ENCODE assay signal across 10 cellular contexts in genomic region chr11:64870893-64871849, GRCh38. TPM values are rescaled to one million over a fixed set of nuclear protein-coding genes. Genes with fewer than 3 reads are reported as not detected.
A peak's percentile ranks its signal among the peaks of the same experiment; 100 is the strongest.
DNase-seq lines count a peak whose midpoint lies in the region; ATAC-seq and TF ChIP-seq lines count a peak whose summit lies in the region.
"Had no signal": no experiment of that assay in that cellular context is flagged by ENCODE, and none has a peak within 500 bp of the region (broad histone marks: within the 10 kb centered on the region; RNA-seq: fewer than 3 reads in every experiment).

No MANE protein-coding gene starts in this region.

- H3K4ac ChIP-seq in trophoblast cell (ENCODE audit: low read depth, low read length), result no peak overlapping the region

- H3K4me2 ChIP-seq in trophoblast cell (ENCODE audit: low read length), result peak overlapping the region; percentile 23

- TF ChIP-seq POLR2A in esophagus squamous epithelium (IDR thresholded peaks at IDR 0.05) (no peak), ovary (IDR thresholded peaks at IDR 0.05) (no peak)

- no peak overlapping the region for H2BK12ac ChIP-seq in trophoblast cell (ENCODE audit: low read length)

- no peak overlapping the region for H3K9ac ChIP-seq in trophoblast cell (ENCODE audit: low read length)

- peaks cover 18% of the 10 kb centered on the region for H3K79me1 ChIP-seq in trophoblast cell (ENCODE audit: low read length)

- H3K4me3 Mint-ChIP-seq in T-helper 17 cell, result peak overlapping the region; percentile 86

- no peak overlapping the region for H4K91ac ChIP-seq in trophoblast cell (ENCODE audit: low read depth, low read length)

- H3K9me3 ChIP-seq in T-helper 17 cell (ENCODE audit: control insufficient read depth, low read length, poor library complexity, severe bottlenecking), result no peaks in the 10 kb centered on the region
- no peaks in the 10 kb centered on the region for H3K9me3 ChIP-seq in esophagus squamous epithelium
- H3K9me3 ChIP-seq in trophoblast cell (ENCODE audit: insufficient read depth, low read depth, low read length), result no peaks in the 10 kb centered on the region
- no peaks in the 10 kb centered on the region for H3K9me3 ChIP-seq in ovary

- H3K27me3 ChIP-seq in esophagus squamous epithelium, result no peaks in the 10 kb centered on the region
- H3K27me3 ChIP-seq in trophoblast cell (ENCODE audit: insufficient read depth, low read length), result no peaks in the 10 kb centered on the region
- H3K27me3 ChIP-seq in ovary, result no peaks in the 10 kb centered on the region

- H3K27ac ChIP-seq in esophagus squamous epithelium (peak overlapping the region; percentile 63 to 92 (median 82)), trophoblast cell (ENCODE audit: low read depth, low read length) (no peak overlapping the region), ovary (peak overlapping the region in 1 of 2 donors; percentile 8)

- DNase-seq in COLO668 (lab: John Stamatoyannopoulos, UW; ENCODE audit: unreplicated experiment) (peak; percentile 55), T-helper 17 cell (no peak), esophagus squamous epithelium (lab: John Stamatoyannopoulos, UW) (no peak), trophoblast cell (peak; percentile 42 to 51), NCI-H1436 treated with DMSO at 0.1 percent for 48 hours (lab: John Stamatoyannopoulos, UW) (no peak), ovary (no peak)
- DNase-seq: NCI-H748 treated with DMSO at 0.1 percent for 48 hours had no signal

- peak overlapping the region; percentile 38 for H3K14ac ChIP-seq in trophoblast cell (ENCODE audit: low read length)

- no peak overlapping the region for H2AK5ac ChIP-seq in trophoblast cell (ENCODE audit: low read length)

- H3K36me3 Mint-ChIP-seq in T-helper 17 cell (ENCODE audit: low read depth), result peaks cover 7% of the 10 kb centered on the region

- 53 to 61% methylated on average over 18 to 20 of the region's 24 CpGs for WGBS in esophagus squamous epithelium, 2 donors
- WGBS in trophoblast cell (ENCODE audit: extremely low coverage, insufficient coverage, insufficient read length), result no CpG with 5 or more reads among the region's 24 CpGs
- WGBS in ovary, 3 donors, result 66 to 79% (median 76%) methylated on average over 24 of the region's 24 CpGs

- H3K27me3 Mint-ChIP-seq in T-helper 17 cell, result no peaks in the 10 kb centered on the region

- TF ChIP-seq CTCF in esophagus squamous epithelium (IDR thresholded peaks at IDR 0.05), result no peak
- no peak for TF ChIP-seq CTCF in ovary (IDR thresholded peaks at IDR 0.05)

- H2BK5ac ChIP-seq in trophoblast cell (ENCODE audit: low read depth, low read length, poor library complexity), result no peak overlapping the region

- intact Hi-C loops in esophagus squamous epithelium (cut with DNase I), result no loop called here
- intact Hi-C loops in ovary (cut with DNase I), result no loop called here

- peaks cover 19% of the 10 kb centered on the region for H3K79me2 ChIP-seq in trophoblast cell (ENCODE audit: control insufficient read depth, insufficient read depth, low read length, poor library complexity)

- H3K4me3 ChIP-seq in esophagus squamous epithelium, result peak overlapping the region in 2 of 4 donors; percentile 1 to 45
- peak overlapping the region; percentile 20 for H3K4me3 ChIP-seq in trophoblast cell (ENCODE audit: low read depth, low read length)
- no peak overlapping the region for H3K4me3 ChIP-seq in ovary

- no peak overlapping the region for H4K8ac ChIP-seq in trophoblast cell (ENCODE audit: low read depth, low read length)

- no peak overlapping the region for H2AFZ ChIP-seq in trophoblast cell (ENCODE audit: insufficient read depth, low read length, poor library complexity)

- peaks cover 69% of the 10 kb centered on the region for H3K4me1 Mint-ChIP-seq in T-helper 17 cell

- H3K27ac Mint-ChIP-seq in T-helper 17 cell, result peak overlapping the region; percentile 98

- no peak for TF ChIP-seq EP300 in ovary (IDR thresholded peaks at IDR 0.05)

- no peak overlapping the region for H2BK120ac ChIP-seq in trophoblast cell (ENCODE audit: insufficient read depth, low read length, poor library complexity)

- peaks cover 47 to 94% (median 68%) of the 10 kb centered on the region in 3 donors for H3K4me1 ChIP-seq in esophagus squamous epithelium
- peaks cover 40 to 51% of the 10 kb centered on the region in 2 experiments for H3K4me1 ChIP-seq in trophoblast cell (ENCODE audit: control insufficient read depth in 1 of 2, insufficient read depth in 2 of 2, low read length in 2 of 2)
- H3K4me1 ChIP-seq in ovary (ENCODE audit: insufficient read depth), result peaks cover 20% of the 10 kb centered on the region

- H3K23ac ChIP-seq in trophoblast cell (ENCODE audit: low read length), result no peak overlapping the region

- no peak for ATAC-seq in T-helper 17 cell
- no peak for ATAC-seq in GM18868 (IDR thresholded peaks at IDR 0.05; ENCODE audit: unreplicated experiment)
- ATAC-seq in HG02763 (IDR thresholded peaks at IDR 0.05; ENCODE audit: unreplicated experiment), result no peak

- no peak overlapping the region for H4K12ac ChIP-seq in trophoblast cell (ENCODE audit: low read depth, low read length)

- H3K18ac ChIP-seq in trophoblast cell (ENCODE audit: low read length), result peak overlapping the region; percentile 52

- H3K36me3 ChIP-seq in esophagus squamous epithelium (peaks cover 0 to 43% (median 12%) of the 10 kb centered on the region in 3 donors), trophoblast cell (ENCODE audit: control insufficient read depth in 1 of 2, insufficient read depth in 2 of 2, low read length in 2 of 2) (peaks cover 49 to 55% of the 10 kb centered on the region in 2 experiments), ovary (no peaks in the 10 kb centered on the region)

RNA-seq across cellular contexts. Expression of gene EHD1, which starts 7.2 kb away (rescaled TPM):
- total RNA-seq in T-helper 17 cell (100 to 1,000 TPM; 184 to 212 TPM), esophagus squamous epithelium (10 to 100 TPM; 29.5 to 44.0 (median 31.8) TPM), ovary (10 to 100 TPM; 14.3 to 87.8 (median 42.2) TPM)
- polyA plus RNA-seq in trophoblast cell (2013), result 138 and 148 TPM in 2 replicates
- 10 to 100 TPM; 14.5 to 14.8 TPM for polyA plus RNA-seq in ovary

RNA-seq across cellular contexts. Expression of gene CDC42BPG, which starts 26.7 kb away (rescaled TPM):
- total RNA-seq in T-helper 17 cell (1 to 10 TPM; 4.0 to 7.7 TPM), esophagus squamous epithelium (10 to 100 TPM; 16.4 to 48.5 (median 25.0) TPM), ovary (1 to 10 TPM; 2.6 to 9.5 (median 4.0) TPM)
- polyA plus RNA-seq in trophoblast cell (2013), result 19.4 and 20.9 TPM in 2 replicates
- 1 to 10 TPM in 1 of 2 donors, under 1 TPM in 1; 0.35 to 1.9 TPM for polyA plus RNA-seq in ovary
- polyA plus RNA-seq: neural cell had no signal

RNA-seq across cellular contexts. Expression of gene ATG2A, which starts 45.8 kb away (rescaled TPM):
- total RNA-seq in T-helper 17 cell (100 to 1,000 TPM; 161 to 226 TPM), esophagus squamous epithelium (10 to 100 TPM; 14.1 to 26.1 (median 19.6) TPM), ovary (10 to 100 TPM; 22.2 to 40.1 (median 30.4) TPM)
- 16.5 and 17.3 TPM in 2 replicates for polyA plus RNA-seq in trophoblast cell (2013)
- 10 to 100 TPM in 1 of 2 donors, 1 to 10 TPM in 1; 2.2 to 23.4 TPM for polyA plus RNA-seq in ovary

RNA-seq across cellular contexts. Expression of gene PPP2R5B, which starts 53.3 kb away (rescaled TPM):
- 10 to 100 TPM; 21.5 to 25.3 TPM for total RNA-seq in T-helper 17 cell
- total RNA-seq in esophagus squamous epithelium, result 10 to 100 TPM in 1 of 4 donors, 1 to 10 TPM in 3; 7.7 to 10.5 (median 8.6) TPM
- polyA plus RNA-seq in trophoblast cell (2013), result 10.5 and 11.1 TPM in 2 replicates
- total RNA-seq in ovary, result 10 to 100 TPM in 5 of 7 donors, 1 to 10 TPM in 2; 9.0 to 12.8 (median 12.2) TPM
- 10 to 100 TPM in 1 of 2 donors, 1 to 10 TPM in 1; 8.0 to 16.2 TPM for polyA plus RNA-seq in ovary

Comparison
In these comparisons a context has a peak if more than half of its experiments do, and no peak if none do; other contexts are left out.
1. DNase-seq: peak in COLO668 (single experiment) and trophoblast cell (2 of 2); none in T-helper 17 cell (0 of 3), esophagus squamous epithelium (single experiment), NCI-H1436 treated with DMSO at 0.1 percent for 48 hours (single experiment) and ovary (0 of 5).